Comparison of ENCODE assay signal across 40 cellular contexts in the genomic region with DNA sequence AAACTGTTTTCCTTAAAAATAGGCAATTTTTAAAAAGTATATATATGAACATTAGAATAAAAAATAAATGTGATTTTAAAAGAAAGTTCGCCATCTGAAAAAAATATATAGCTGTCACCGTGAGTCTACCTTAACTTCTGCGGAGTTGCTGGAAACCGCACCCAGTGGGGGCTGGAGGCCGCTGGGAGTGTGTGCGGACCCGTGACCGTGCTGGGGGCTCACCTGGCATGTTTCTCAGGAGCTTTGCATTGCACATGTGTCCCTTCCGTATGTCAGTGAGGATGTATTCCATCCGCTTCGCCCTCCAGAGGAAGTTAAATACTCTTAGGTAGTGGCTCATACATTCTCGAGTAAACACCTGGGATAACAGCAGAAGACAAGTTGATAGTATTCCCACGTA.
"Had no signal": no experiment of that assay in that cellular context is flagged by ENCODE, and none has a peak within 500 bp of the region (broad histone marks: within the 10 kb centered on the region; RNA-seq: fewer than 3 reads in every experiment).

No MANE protein-coding gene starts in this region.

- H3K4me3 Mint-ChIP-seq: activated naive CD4-positive, alpha-beta T cell treated with anti-CD3 and anti-CD28 coated beads for 36 hours; activated naive CD4-positive, alpha-beta T cell treated with anti-CD3 and anti-CD28 coated beads, Interleukin-2, amount 10 ng/mL, durations not matched to agents 7 days and 5 days; activated naive CD4-positive, alpha-beta T cell treated with anti-CD3 and anti-CD28 coated beads, Interleukin-2, amount 50 U/mL, for 24 hours; activated naive CD8-positive, alpha-beta T cell; activated naive CD8-positive, alpha-beta T cell treated with anti-CD3 and anti-CD28 coated beads for 36 hours; activated naive CD8-positive, alpha-beta T cell treated with anti-CD3 and anti-CD28 coated beads, Interleukin-2, amount 10 ng/mL, durations not matched to agents 7 days and 5 days; activated naive CD8-positive, alpha-beta T cell treated with anti-CD3 and anti-CD28 coated beads, Interleukin-2, amount 50 U/mL, for 24 hours; activated T-cell treated with anti-CD3 and anti-CD28 coated beads, Interleukin-2, amount 50 U/mL, for 24 hours; activated T-cell treated with anti-CD3 and anti-CD28 coated beads, Interleukin-2, amount 50 U/mL, for 4 hours; activated T-cell treated with anti-CD3 and anti-CD28 coated beads, Interleukin-2, amount 50 U/mL, for 72 hours; activated T-helper 1 cell treated with anti-CD3 and anti-CD28 coated beads, Interleukin-12 subunit alpha, Interleukin-12 subunit beta, Interleukin-2, Interleukin-4 antibody, amounts not matched to agents 30 ng/mL and 10 ng/mL and 1 ng/mL, durations not matched to agents 14 hours and 24 hours and 36 hours; activated T-helper 17 cell treated with anti-CD3 and anti-CD28 coated beads, Interleukin-2, amount 50 U/mL, for 72 hours; brain; central memory CD8-positive, alpha-beta T cell had no signal

- H3K27me3 ChIP-seq: adrenal gland, ascending aorta, body of pancreas, brain microvascular endothelial cell, breast epithelium, cardiac muscle cell had no signal

- H3K9me3 Mint-ChIP-seq: activated naive CD4-positive, alpha-beta T cell treated with anti-CD3 and anti-CD28 coated beads for 36 hours; activated naive CD4-positive, alpha-beta T cell treated with anti-CD3 and anti-CD28 coated beads, Interleukin-2, amount 10 ng/mL, durations not matched to agents 7 days and 5 days; activated naive CD4-positive, alpha-beta T cell treated with anti-CD3 and anti-CD28 coated beads, Interleukin-2, amount 50 U/mL, for 24 hours; activated naive CD4-positive, alpha-beta T cell treated with anti-CD3 and anti-CD28 coated beads, Interleukin-2, amount 50 U/mL, for 72 hours; activated naive CD8-positive, alpha-beta T cell treated with anti-CD3 and anti-CD28 coated beads for 36 hours; activated naive CD8-positive, alpha-beta T cell treated with anti-CD3 and anti-CD28 coated beads, Interleukin-2, amount 10 ng/mL, durations not matched to agents 7 days and 5 days; activated naive CD8-positive, alpha-beta T cell treated with anti-CD3 and anti-CD28 coated beads, Interleukin-2, amount 50 U/mL, for 24 hours; activated T-cell treated with anti-CD3 and anti-CD28 coated beads, Interleukin-2, amount 50 U/mL, for 24 hours; activated T-cell treated with anti-CD3 and anti-CD28 coated beads, Interleukin-2, amount 50 U/mL, for 4 hours; activated T-cell treated with anti-CD3 and anti-CD28 coated beads, Interleukin-2, amount 50 U/mL, for 72 hours; activated T-helper 1 cell treated with anti-CD3 and anti-CD28 coated beads, Interleukin-12 subunit alpha, Interleukin-12 subunit beta, Interleukin-2, Interleukin-4 antibody, amounts not matched to agents 30 ng/mL and 10 ng/mL and 1 ng/mL, durations not matched to agents 14 hours and 24 hours and 36 hours; activated T-helper 17 cell treated with anti-CD3 and anti-CD28 coated beads, Interleukin-2, amount 50 U/mL, for 72 hours; activated T-helper 2 cell treated with anti-CD3 and anti-CD28 coated beads, Interferon-gamma antibody, Interleukin-2, Interleukin-4, amounts not matched to agents 10 μg/mL and 5 μg/mL and 100 μg/mL, durations not matched to agents 14 hours and 24 hours and 36 hours; brain; central memory CD8-positive, alpha-beta T cell had no signal

- FAIRE-seq: astrocyte, bronchial epithelial cell had no signal

- H3K9me3 ChIP-seq: adrenal gland, ascending aorta, body of pancreas, breast epithelium had no signal

- DNase-seq: activated effector memory CD4-positive, alpha-beta T cell treated with anti-CD3 and anti-CD28 coated beads, Interleukin-2, amount 50 U/mL, for 16 hours; activated effector memory CD4-positive, alpha-beta T cell treated with Interleukin-2 at 50 U/mL for 16 hours; activated gamma-delta T cell; activated gamma-delta T cell treated with Interleukin-2 at 50 U/mL for 16 hours; activated naive CD4-positive, alpha-beta T cell; activated naive CD4-positive, alpha-beta T cell treated with anti-CD3 and anti-CD28 coated beads for 36 hours; activated naive CD4-positive, alpha-beta T cell treated with anti-CD3 and anti-CD28 coated beads, Interleukin-2, amount 10 ng/mL, durations not matched to agents 7 days and 5 days; activated naive CD4-positive, alpha-beta T cell treated with anti-CD3 and anti-CD28 coated beads, Interleukin-2, amount 50 U/mL, for 16 hours; activated naive CD4-positive, alpha-beta T cell treated with Interleukin-2 at 50 U/mL for 16 hours; activated naive CD8-positive, alpha-beta T cell treated with anti-CD3 and anti-CD28 coated beads for 36 hours; activated naive CD8-positive, alpha-beta T cell treated with anti-CD3 and anti-CD28 coated beads, Interleukin-2, amount 10 ng/mL, durations not matched to agents 7 days and 5 days; activated naive CD8-positive, alpha-beta T cell treated with anti-CD3 and anti-CD28 coated beads, Interleukin-2, amount 50 U/mL, for 24 hours; activated T-cell treated with anti-CD3 and anti-CD28 coated beads, Interleukin-2, amount 50 U/mL, for 1 hour; activated T-cell treated with anti-CD3 and anti-CD28 coated beads, Interleukin-2, amount 50 U/mL, for 24 hours; activated T-cell treated with anti-CD3 and anti-CD28 coated beads, Interleukin-2, amount 50 U/mL, for 4 hours; activated T-cell treated with anti-CD3 and anti-CD28 coated beads, Interleukin-2, amount 50 U/mL, for 48 hours; activated T-cell treated with anti-CD3 and anti-CD28 coated beads, Interleukin-2, amount 50 U/mL, for 72 hours; adrenal gland; amniotic stem cell; amygdala; anterior cingulate cortex; aorta; body of pancreas; brain microvascular endothelial cell; caudate nucleus; central memory CD4-positive, alpha-beta T cell; cerebellar nuclear complex had no signal

- H3K27ac Mint-ChIP-seq: activated naive CD4-positive, alpha-beta T cell treated with anti-CD3 and anti-CD28 coated beads for 36 hours; activated naive CD4-positive, alpha-beta T cell treated with anti-CD3 and anti-CD28 coated beads, Interleukin-2, amount 10 ng/mL, durations not matched to agents 7 days and 5 days; activated naive CD4-positive, alpha-beta T cell treated with anti-CD3 and anti-CD28 coated beads, Interleukin-2, amount 50 U/mL, for 24 hours; activated naive CD8-positive, alpha-beta T cell; activated naive CD8-positive, alpha-beta T cell treated with anti-CD3 and anti-CD28 coated beads for 36 hours; activated naive CD8-positive, alpha-beta T cell treated with anti-CD3 and anti-CD28 coated beads, Interleukin-2, amount 10 ng/mL, durations not matched to agents 7 days and 5 days; activated naive CD8-positive, alpha-beta T cell treated with anti-CD3 and anti-CD28 coated beads, Interleukin-2, amount 50 U/mL, for 24 hours; activated T-cell treated with anti-CD3 and anti-CD28 coated beads, Interleukin-2, amount 50 U/mL, for 24 hours; activated T-cell treated with anti-CD3 and anti-CD28 coated beads, Interleukin-2, amount 50 U/mL, for 72 hours; activated T-helper 1 cell treated with anti-CD3 and anti-CD28 coated beads, Interleukin-12 subunit alpha, Interleukin-12 subunit beta, Interleukin-2, Interleukin-4 antibody, amounts not matched to agents 30 ng/mL and 10 ng/mL and 1 ng/mL, durations not matched to agents 14 hours and 24 hours and 36 hours; activated T-helper 17 cell treated with anti-CD3 and anti-CD28 coated beads, Interleukin-2, amount 50 U/mL, for 72 hours; activated T-helper 2 cell treated with anti-CD3 and anti-CD28 coated beads, Interferon-gamma antibody, Interleukin-2, Interleukin-4, amounts not matched to agents 10 μg/mL and 5 μg/mL and 100 μg/mL, durations not matched to agents 14 hours and 24 hours and 36 hours; brain had no signal

- H3K27ac ChIP-seq: adrenal gland, ascending aorta, body of pancreas, brain microvascular endothelial cell, breast epithelium, cardiac muscle cell had no signal

- H3K4me1 ChIP-seq: adrenal gland, ascending aorta, body of pancreas, breast epithelium had no signal

- H3K27me3 Mint-ChIP-seq: activated naive CD4-positive, alpha-beta T cell treated with anti-CD3 and anti-CD28 coated beads, Interleukin-2, amount 10 ng/mL, durations not matched to agents 7 days and 5 days; activated naive CD4-positive, alpha-beta T cell treated with anti-CD3 and anti-CD28 coated beads, Interleukin-2, amount 50 U/mL, for 24 hours; activated naive CD8-positive, alpha-beta T cell; activated naive CD8-positive, alpha-beta T cell treated with anti-CD3 and anti-CD28 coated beads for 36 hours; activated naive CD8-positive, alpha-beta T cell treated with anti-CD3 and anti-CD28 coated beads, Interleukin-2, amount 10 ng/mL, durations not matched to agents 7 days and 5 days; activated naive CD8-positive, alpha-beta T cell treated with anti-CD3 and anti-CD28 coated beads, Interleukin-2, amount 50 U/mL, for 24 hours; activated T-cell treated with anti-CD3 and anti-CD28 coated beads, Interleukin-2, amount 50 U/mL, for 24 hours; activated T-helper 17 cell treated with anti-CD3 and anti-CD28 coated beads, Interleukin-2, amount 50 U/mL, for 72 hours; brain; central memory CD8-positive, alpha-beta T cell had no signal

- H3K4me1 Mint-ChIP-seq: activated naive CD4-positive, alpha-beta T cell treated with anti-CD3 and anti-CD28 coated beads, Interleukin-2, amount 10 ng/mL, durations not matched to agents 7 days and 5 days; activated naive CD4-positive, alpha-beta T cell treated with anti-CD3 and anti-CD28 coated beads, Interleukin-2, amount 50 U/mL, for 24 hours; activated naive CD8-positive, alpha-beta T cell treated with anti-CD3 and anti-CD28 coated beads for 36 hours; activated naive CD8-positive, alpha-beta T cell treated with anti-CD3 and anti-CD28 coated beads, Interleukin-2, amount 10 ng/mL, durations not matched to agents 7 days and 5 days; activated T-helper 17 cell treated with anti-CD3 and anti-CD28 coated beads, Interleukin-2, amount 50 U/mL, for 72 hours; brain had no signal

- H3K4me3 ChIP-seq: adrenal gland, ascending aorta, body of pancreas, breast epithelium, cardiac muscle cell had no signal

- H3K36me3 Mint-ChIP-seq: activated naive CD4-positive, alpha-beta T cell treated with anti-CD3 and anti-CD28 coated beads, Interleukin-2, amount 50 U/mL, for 72 hours had no signal
